In the genomic region with DNA sequence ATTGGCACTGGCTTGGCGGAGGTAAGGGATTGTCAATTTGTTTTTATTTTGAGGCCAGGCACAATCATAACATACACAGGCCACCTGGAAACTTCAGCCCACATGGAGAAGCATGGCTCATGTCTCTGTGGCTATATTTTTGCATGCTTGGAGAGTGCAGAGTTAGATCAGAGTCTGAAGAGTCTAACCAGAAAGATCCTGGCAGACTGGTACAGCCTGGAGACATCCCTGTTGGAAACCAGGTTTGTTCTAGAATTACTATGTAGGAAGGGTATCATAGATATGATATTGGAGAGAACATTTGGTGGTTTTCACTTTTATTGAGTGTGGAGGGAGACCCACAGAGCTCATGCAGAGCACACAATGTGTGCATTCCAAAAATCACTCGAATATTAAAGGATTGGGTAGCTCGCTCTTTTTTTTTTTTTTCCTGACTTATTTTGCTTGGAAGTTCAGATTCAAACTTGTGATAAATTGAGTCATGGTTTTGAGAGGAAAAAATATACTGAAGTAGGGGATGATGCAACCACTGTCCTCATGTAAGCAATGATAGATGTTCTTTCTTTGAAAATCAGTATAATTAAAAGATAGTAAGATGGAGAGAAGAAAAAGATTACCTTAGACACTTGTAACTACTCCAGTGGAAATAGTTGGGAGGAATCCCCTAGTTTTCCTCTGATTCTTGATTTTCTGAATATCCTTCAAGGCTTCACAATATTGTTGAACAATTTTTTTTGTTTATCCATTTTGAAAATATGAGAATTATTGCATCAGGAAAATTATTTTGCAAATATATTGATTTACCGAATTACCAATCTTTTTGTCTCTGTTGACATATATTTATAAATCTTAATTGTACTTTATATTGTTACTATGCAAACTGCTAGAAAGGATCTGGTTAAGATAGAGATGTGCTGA, we compare ENCODE assay signal across 18 cellular contexts.
DNase-seq lines count a peak whose midpoint lies in the region; ATAC-seq and TF ChIP-seq lines count a peak whose summit lies in the region.
"Had no signal": no experiment of that assay in that cellular context is flagged by ENCODE, and none has a peak within 500 bp of the region (broad histone marks: within the 10 kb centered on the region; RNA-seq: fewer than 3 reads in every experiment).

No MANE protein-coding gene starts in this region.

- H3K36me3 ChIP-seq in OCI-LY1 (ENCODE audit: insufficient read depth, low read length): no peaks in the 10 kb centered on the region
- no peaks in the 10 kb centered on the region for H3K36me3 ChIP-seq in neutrophil
- H3K36me3 ChIP-seq: stomach had no signal

- H3K27me3 ChIP-seq in OCI-LY1 (ENCODE audit: insufficient read depth, low read length) (no peaks in the 10 kb centered on the region), neutrophil (no peaks in the 10 kb centered on the region)
- H3K27me3 ChIP-seq: stomach had no signal

- peak; percentile 6 for DNase-seq in ELR (ENCODE audit: low read depth)
- peak; percentile 89 for DNase-seq in choroid plexus epithelial cell (ENCODE audit: low read depth)
- DNase-seq in foreskin melanocyte: no peak
- no peak for DNase-seq in NAMALWA (ENCODE audit: low spot score)
- DNase-seq: activated CD4-positive, CD25-positive, alpha-beta regulatory T cell treated with anti-CD3 and anti-CD28 coated beads, Interleukin-2, amount 50 U/mL, for 72 hours; activated naive CD4-positive, alpha-beta T cell treated with anti-CD3 and anti-CD28 coated beads, Interleukin-2, amount 10 ng/mL, durations not matched to agents 7 days and 5 days; caudate nucleus; CD4-positive, alpha-beta T cell; H9; NCI-H187; NCI-H524 treated with DMSO at 0.1 percent for 48 hours; posterior cingulate gyrus; stimulated activated CD4-positive, alpha-beta T cell treated with anti-CD3 and anti-CD28 coated beads, Interleukin-15, amount 100 ng/mL, for 24 hours; stomach had no signal

- no peak for ATAC-seq in GM21515 (IDR thresholded peaks at IDR 0.05; ENCODE audit: unreplicated experiment)
- no peak for ATAC-seq in HG03139 (IDR thresholded peaks at IDR 0.05; ENCODE audit: unreplicated experiment)

- H3K9ac ChIP-seq in OCI-LY1 (ENCODE audit: low read length): peak overlapping the region; percentile 55

- H3K9me2 ChIP-seq in OCI-LY1 (ENCODE audit: low read depth, low read length): no peaks in the 10 kb centered on the region

- peak overlapping the region; percentile 11 for H3K4me3 ChIP-seq in OCI-LY1 (ENCODE audit: low read depth, low read length, poor library complexity, severe bottlenecking)
- H3K4me3 ChIP-seq in choroid plexus epithelial cell (ENCODE audit: low read depth, low read length): no peak overlapping the region
- H3K4me3 ChIP-seq in neutrophil (ENCODE audit: low read depth in 1 of 2, low read length in 1 of 2): peak overlapping the region in 1 of 2 experiments; percentile 36
- H3K4me3 ChIP-seq: stomach had no signal

- peaks cover 96% of the 10 kb centered on the region for H3K4me1 ChIP-seq in OCI-LY1 (ENCODE audit: insufficient read depth, low read length, severe bottlenecking)
- H3K4me1 ChIP-seq in neutrophil (ENCODE audit: control insufficient read depth in 1 of 2, insufficient read depth in 1 of 2, low read depth in 1 of 2, low read length in 1 of 2): peaks cover 51 to 54% of the 10 kb centered on the region in 2 experiments
- H3K4me1 ChIP-seq: stomach had no signal

- peak overlapping the region; percentile 45 for H3K4me2 ChIP-seq in OCI-LY1 (ENCODE audit: low read length)

- H3F3A ChIP-seq in OCI-LY1 (ENCODE audit: insufficient read depth, low read length): peaks cover 11% of the 10 kb centered on the region; the same call in 1 of the 2 replicates

- H3K9me3 ChIP-seq in OCI-LY1 (ENCODE audit: low read length) (no peaks in the 10 kb centered on the region), neutrophil (no peaks in the 10 kb centered on the region)
- H3K9me3 ChIP-seq: stomach had no signal

- no peaks in the 10 kb centered on the region for H4K20me1 ChIP-seq in OCI-LY1 (ENCODE audit: insufficient read depth, low read length)

- H3K79me2 ChIP-seq in OCI-LY1 (ENCODE audit: insufficient read depth, low read length): no peaks in the 10 kb centered on the region

- peak overlapping the region; percentile 98 for H3K27ac ChIP-seq in OCI-LY1 (ENCODE audit: low read depth, low read length, poor library complexity, severe bottlenecking)
- peak overlapping the region; percentile 98 for H3K27ac ChIP-seq in neutrophil
- H3K27ac ChIP-seq: stomach had no signal

- 0 out of 2 replicates have a peak overlapping the region, but pooled peaks have one; percentile 0 for H2AFZ ChIP-seq in OCI-LY1 (ENCODE audit: low read length)

- TF ChIP-seq CTCF in OCI-LY1 (IDR thresholded peaks at IDR 0.05; ENCODE audit: low read length): no peak
- no peak for TF ChIP-seq CTCF in choroid plexus epithelial cell (conservative IDR thresholded peaks at IDR 0.05; ENCODE audit: low read depth, low read length)
- no peak for TF ChIP-seq CTCF in neutrophil (IDR thresholded peaks at IDR 0.05)

Comparison
In these comparisons a context has a peak if more than half of its experiments do, and no peak if none do; other contexts are left out.
1. DNase-seq: peak in ELR (single experiment) and choroid plexus epithelial cell (single experiment); none in foreskin melanocyte (single experiment) and NAMALWA (single experiment).